15 cellular contexts compared by ENCODE assay signal in genomic region chr6:148500402-148500801, GRCh38.
A peak's percentile ranks its signal among the peaks of the same experiment; 100 is the strongest.
DNase-seq lines count a peak whose midpoint lies in the region; ATAC-seq and TF ChIP-seq lines count a peak whose summit lies in the region.
"Had no signal": no experiment of that assay in that cellular context is flagged by ENCODE, and none has a peak within 500 bp of the region (broad histone marks: within the 10 kb centered on the region; RNA-seq: fewer than 3 reads in every experiment).

No MANE protein-coding gene starts in this region.

- H4K20me1 ChIP-seq in HCT116 (ENCODE audit: insufficient read depth) (no peaks in the 10 kb centered on the region), hepatocyte (ENCODE audit: insufficient read depth, poor library complexity, severe bottlenecking) (no peaks in the 10 kb centered on the region)

- BruUV-seq in HCT116 (replicated peaks; lab: Mats Ljungman, UMichigan) = no TSS peak

- H3K27me3 ChIP-seq in HCT116 (ENCODE audit: insufficient read depth, low read length) (no peaks in the 10 kb centered on the region), ascending aorta (no peaks in the 10 kb centered on the region), hepatocyte (no peaks in the 10 kb centered on the region), stomach (no peaks in the 10 kb centered on the region)

- H3K79me2 ChIP-seq in HCT116 (ENCODE audit: insufficient read depth, low read length) (no peaks in the 10 kb centered on the region), hepatocyte (no peaks in the 10 kb centered on the region)

- ATAC-seq in HCT116 (no peak), GM19455 (IDR thresholded peaks at IDR 0.05; ENCODE audit: unreplicated experiment) (no peak)
- ATAC-seq: stimulated activated memory B cell treated with anti-CD40 and anti-IgM and Interleukin-4, amounts not matched to agents 10 μg/mL and 1 μg/mL and 100 μg/mL, for 72 hours had no signal

- TF ChIP-seq RAD21 in HCT116 (IDR thresholded peaks at IDR 0.05; ENCODE audit: low read depth) = no peak

- RAD21 ChIA-PET in HCT116 (lab: Charles Lee; ENCODE audit: low non-redundant PET in 1 of 2, low total read pairs in 2 of 2, uncharacterized antibody in 2 of 2, unreplicated experiment in 2 of 2) = no interaction called here

- no peak for TF ChIP-seq EP300 in stomach (IDR thresholded peaks at IDR 0.05)

- H3K9me3 ChIP-seq in HCT116 (ENCODE audit: control insufficient read depth in 1 of 2, insufficient read depth in 1 of 2, low read depth in 1 of 2, low read length in 2 of 2) (no peaks in the 10 kb centered on the region), ascending aorta (no peaks in the 10 kb centered on the region), hepatocyte (ENCODE audit: low read depth) (no peaks in the 10 kb centered on the region), stomach (no peaks in the 10 kb centered on the region)
- H3K9me3 ChIP-seq: Caco-2 had no signal

- WGBS in hepatocyte (ENCODE audit: low lambda C conversion rate, missing lambda C conversion rate) = 51% methylated on average over 2 of the region's 2 CpGs
- 58 to 76% (median 62%) methylated on average over 2 of the region's 2 CpGs for WGBS in stomach, 5 donors

- H3K4me3 ChIP-seq in HCT116 (replicated peaks in 1 of 2; ENCODE audit: low read depth in 1 of 2, low read length in 2 of 2) (no peak overlapping the region), ascending aorta (no peak overlapping the region), hepatocyte (no peak overlapping the region), stomach (no peak overlapping the region)

- TF ChIP-seq POLR2A in HCT116 (IDR thresholded peaks at IDR 0.05; ENCODE audit: borderline replicate concordance, extremely low read depth, insufficient read depth, insufficient read length) = no peak
- no peak for TF ChIP-seq POLR2A in stomach (IDR thresholded peaks at IDR 0.05)

- no peak overlapping the region for H3K27ac ChIP-seq in HCT116 (ENCODE audit: low read depth, low read length)
- peak overlapping the region; percentile 87 to 88 for H3K27ac ChIP-seq in ascending aorta
- H3K27ac ChIP-seq in hepatocyte = peak overlapping the region; percentile 52
- H3K27ac ChIP-seq in stomach = peak overlapping the region in 3 of 5 donors; percentile 5 to 73 (median 36)

- H3K4me1 ChIP-seq in HCT116 (ENCODE audit: control insufficient read depth in 1 of 2, insufficient read depth in 2 of 2, low read length in 2 of 2) (peaks cover 19 to 35% of the 10 kb centered on the region in 2 experiments), ascending aorta (peaks cover 0 to 45% of the 10 kb centered on the region in 2 donors), hepatocyte (ENCODE audit: insufficient read depth) (no peaks in the 10 kb centered on the region), stomach (no peaks in the 10 kb centered on the region)
- H3K4me1 ChIP-seq: Caco-2 had no signal

- intact Hi-C loops in HCT116 (cut with micrococcal nuclease) = no loop called here
- intact Hi-C loops in ascending aorta (cut with DNase I) = loop anchor here (5.0 kb wide), 1 partner anchor 93 kb away; no protein-coding TSS in a partner anchor
- intact Hi-C loops in stomach (cut with DNase I; ENCODE audit: low total_unique reads) = no loop called here

- H3K36me3 ChIP-seq in HCT116 (ENCODE audit: control insufficient read depth in 1 of 2, insufficient read depth in 2 of 2, low read length in 2 of 2) (no peaks in the 10 kb centered on the region), ascending aorta (no peaks in the 10 kb centered on the region), hepatocyte (replicated peaks; ENCODE audit: insufficient read depth, low read depth) (no peaks in the 10 kb centered on the region), stomach (no peaks in the 10 kb centered on the region)

- DNase-seq in HCT116 (ENCODE audit: low read depth, low spot score) = no peak
- DNase-seq in ascending aorta (ENCODE audit: low spot score in 2 of 2) = no peak
- no peak for DNase-seq in hepatocyte (ENCODE audit: low spot score)
- no peak for DNase-seq in stomach
- DNase-seq in D341Med (ENCODE audit: low spot score) = no peak
- no peak for DNase-seq in activated T-cell treated with anti-CD3 and anti-CD28 coated beads, Interleukin-2, amount 50 U/mL, for 48 hours
- DNase-seq in activated CD4-positive, CD25-positive, alpha-beta regulatory T cell treated with anti-CD3 and anti-CD28 coated beads, Interleukin-2, amount 50 U/mL, for 72 hours = no peak
- DNase-seq: activated CD4-positive, alpha-beta T cell treated with anti-CD3 and anti-CD28 coated beads for 48 hours; Caco-2; cortex of kidney; left ventricle myocardium superior; NCI-H1436; stimulated activated CD4-positive, alpha-beta T cell treated with anti-CD3 and anti-CD28 coated beads, Interleukin-12 subunit alpha, Interleukin-12 subunit beta, amount 100 ng/mL, for 4 hours had no signal

- H3K9me2 ChIP-seq in HCT116 (ENCODE audit: insufficient read depth) = no peaks in the 10 kb centered on the region
- H3K9me2 ChIP-seq in hepatocyte (replicated peaks; ENCODE audit: insufficient read depth) = no peaks in the 10 kb centered on the region

- TF ChIP-seq CTCF in HCT116 (IDR thresholded peaks at IDR 0.05 in 2 of 3, conservative IDR thresholded peaks at IDR 0.05 in 1 of 3; ENCODE audit: borderline replicate concordance in 1 of 3, insufficient read depth in 1 of 3, low read depth in 2 of 3, low read length in 2 of 3) = no peak
- TF ChIP-seq CTCF in ascending aorta (IDR thresholded peaks at IDR 0.05) = no peak
- no peak for TF ChIP-seq CTCF in hepatocyte (IDR thresholded peaks at IDR 0.05; ENCODE audit: poor library complexity)
- TF ChIP-seq CTCF in stomach (IDR thresholded peaks at IDR 0.05) = no peak

- CTCF ChIA-PET in HCT116 (lab: Charles Lee) = no interaction called here

- H3K4me2 ChIP-seq in HCT116 (ENCODE audit: low read length) (peak overlapping the region; percentile 65), hepatocyte (no peak overlapping the region)

- H2AFZ ChIP-seq in HCT116 (ENCODE audit: low read depth, low read length, poor library complexity, severe bottlenecking) (no peak overlapping the region), hepatocyte (no peak overlapping the region)

- no peak overlapping the region for H3K9ac ChIP-seq in HCT116 (ENCODE audit: low read length)

- POLR2A ChIA-PET in HCT116 (lab: Charles Lee) = no interaction called here

TF ChIP-seq in HCT116, 20 proteins besides CTCF, POLR2A, EP300 and RAD21:
- TF ChIP-seq ZFX (IDR thresholded peaks at IDR 0.05) (no peak), EZH2 (IDR thresholded peaks at IDR 0.05) (no peak), ELF1 (IDR thresholded peaks at IDR 0.05; ENCODE audit: borderline replicate concordance, low read depth) (no peak), SP1 (IDR thresholded peaks at IDR 0.05; ENCODE audit: low read depth) (no peak), CEBPB (IDR thresholded peaks at IDR 0.05; ENCODE audit: low read depth) (no peak), EGR1 (IDR thresholded peaks at IDR 0.05; ENCODE audit: low read depth) (no peak), REST (IDR thresholded peaks at IDR 0.05; ENCODE audit: low read depth) (no peak), YY1 (IDR thresholded peaks at IDR 0.05; ENCODE audit: extremely low read depth, insufficient replicate concordance, low read depth, low read length) (no peak), ZNF274 (IDR thresholded peaks at IDR 0.05; ENCODE audit: low read depth, low read length) (no peak), CBX3 (IDR thresholded peaks at IDR 0.05; ENCODE audit: low read depth) (no peak), TCF7L2 (IDR thresholded peaks at IDR 0.05; ENCODE audit: borderline replicate concordance, extremely low read depth, insufficient read depth, insufficient read length) (no peak), FOSL1 (IDR thresholded peaks at IDR 0.05; ENCODE audit: low read depth) (no peak)
TF ChIP-seq in HCT116: peak in this region for 0.
